8 cellular contexts compared by ENCODE assay signal in genomic region chr5:176647030-176647869, GRCh38. TPM values are rescaled to one million over a fixed set of nuclear protein-coding genes. Genes with fewer than 3 reads are reported as not detected.
DNase-seq lines count a peak whose midpoint lies in the region; ATAC-seq, FAIRE-seq and TF ChIP-seq lines count a peak whose summit lies in the region.

Gene TSPAN17 (plus strand): TSS chr5:176647484. CDS start chr5:176647616, 132 bp downstream.

- no peak within 1 kb of the TSS for H3K27ac ChIP-seq in adipose tissue (ENCODE audit: low read depth, low read length)

- CTCF ChIA-PET in T-cell (lab: Charles Lee), result interaction anchor here (0.5 to 1.7 kb wide), 6 partner anchors 10 to 232 kb away, joined by 3 to 15 read pairs (median 3); no protein-coding TSS in a partner anchor

- DNase-seq in GM12892 (ENCODE audit: insufficient read length) (peak; percentile 99), NCI-H1436 treated with DMSO at 0.1 percent for 48 hours (lab: John Stamatoyannopoulos, UW) (peak; percentile 51), T-cell (peak; percentile 73 to 100 (median 90)), cardiac septum (ENCODE audit: low spot score) (peak; percentile 100), pons (ENCODE audit: low spot score) (peak; percentile 99), type B pancreatic cell (ENCODE audit: extremely low spot score, unreplicated experiment) (peak; percentile 100)

- H3K27ac Mint-ChIP-seq in T-cell (peak within 1 kb of the TSS; percentile 93 to 95), type B pancreatic cell (peak within 1 kb of the TSS; percentile 72)

- FAIRE-seq in GM12892 (lab: Jason Lieb, UNC), result peak; percentile 99

- intact Hi-C loops in cardiac septum (cut with DNase I), result loop anchor here (5.0 kb wide), 2 partner anchors 105 to 230 kb away; partner anchors contain the start of gene CLTB

- no peaks in the 10 kb centered on the region for H3K9me3 Mint-ChIP-seq in T-cell
- no peaks in the 10 kb centered on the region for H3K9me3 Mint-ChIP-seq in type B pancreatic cell

- peaks cover 52 to 57% (median 55%) of the 10 kb centered on the region in 3 donors for H3K4me1 Mint-ChIP-seq in T-cell
- peaks cover 26% of the 10 kb centered on the region for H3K4me1 Mint-ChIP-seq in type B pancreatic cell (ENCODE audit: unreplicated experiment)

- POLR2A ChIA-PET in T-cell (lab: Charles Lee), result no interaction called here

- WGBS in adipose tissue, 3 donors, result 0% methylated on average over 62 to 63 of the region's 64 CpGs

- H3K27me3 Mint-ChIP-seq in T-cell (no peaks in the 10 kb centered on the region), type B pancreatic cell (no peaks in the 10 kb centered on the region)

- peak within 1 kb of the TSS; percentile 79 to 90 (median 83) for H3K4me3 Mint-ChIP-seq in T-cell
- H3K4me3 Mint-ChIP-seq in type B pancreatic cell, result peak within 1 kb of the TSS; percentile 89

- H3K36me3 Mint-ChIP-seq in T-cell, result no peaks in the 10 kb centered on the region
- H3K36me3 Mint-ChIP-seq in type B pancreatic cell, result no peaks in the 10 kb centered on the region

- TF ChIP-seq POLR2A in GM12892 (IDR thresholded peaks at IDR 0.05; ENCODE audit: low read depth, low read length), result peak; percentile 98

- no peak for TF ChIP-seq CTCF in type B pancreatic cell (conservative IDR thresholded peaks at IDR 0.05)

- ATAC-seq in HG02852 (IDR thresholded peaks at IDR 0.05; ENCODE audit: unreplicated experiment) (peak; percentile 92), T-cell (replicated peaks in 1 of 4) (peak; percentile 90 to 95 (median 93))

RNA-seq across cellular contexts. Expression of gene TSPAN17, which starts in this region (rescaled TPM):
- polyA plus RNA-seq in GM12892 (2012; ENCODE audit: missing spikeins), result 6.2 TPM
- 10 to 100 TPM; 20.2 to 39.3 (median 30.0) TPM for total RNA-seq in T-cell
- polyA plus RNA-seq in adipose tissue, result 10 to 100 TPM; 16.2 to 20.9 (median 18.8) TPM
- total RNA-seq in cardiac septum, result 30.2 TPM
- total RNA-seq in type B pancreatic cell (ENCODE audit: low replicate concordance), result 36.9 and 45.9 TPM in 2 replicates
